In genomic region chr1:166170075-166170474, GRCh38 we compare ENCODE assay signal across 12 cellular contexts. TPM values are rescaled to one million over a fixed set of nuclear protein-coding genes. Genes with fewer than 3 reads are reported as not detected.
A peak's percentile ranks its signal among the peaks of the same experiment; 100 is the strongest.
DNase-seq lines count a peak whose midpoint lies in the region; ATAC-seq and TF ChIP-seq lines count a peak whose summit lies in the region.
"Had no signal": no experiment of that assay in that cellular context is flagged by ENCODE, and none has a peak within 500 bp of the region (broad histone marks: within the 10 kb centered on the region; RNA-seq: fewer than 3 reads in every experiment).

No MANE protein-coding gene starts in this region.

- H2AFZ ChIP-seq in HCT116 (ENCODE audit: low read depth, low read length, poor library complexity, severe bottlenecking) = no peak overlapping the region

- H3K27ac ChIP-seq in HCT116 (ENCODE audit: low read depth, low read length) = no peak overlapping the region
- H3K27ac ChIP-seq: right atrium auricular region had no signal

- TF ChIP-seq CTCF in GM06990 (IDR thresholded peaks at IDR 0.05; ENCODE audit: insufficient read depth, low read length, poor library complexity, severe bottlenecking) (no peak), HCT116 (IDR thresholded peaks at IDR 0.05 in 2 of 3, conservative IDR thresholded peaks at IDR 0.05 in 1 of 3; ENCODE audit: borderline replicate concordance in 1 of 3, insufficient read depth in 1 of 3, low read depth in 2 of 3, low read length in 2 of 3) (no peak)

- H3K4me1 ChIP-seq in HCT116 (ENCODE audit: control insufficient read depth in 1 of 2, insufficient read depth in 2 of 2, low read length in 2 of 2) = peaks cover 0 to 40% of the 10 kb centered on the region in 2 experiments; a peak in 3 of 4 replicates

- H3K36me3 ChIP-seq in GM06990 (ENCODE audit: control insufficient read depth, insufficient read depth, low read length) (no peaks in the 10 kb centered on the region), HCT116 (ENCODE audit: control insufficient read depth in 1 of 2, insufficient read depth in 2 of 2, low read length in 2 of 2) (no peaks in the 10 kb centered on the region)
- H3K36me3 ChIP-seq: gastrocnemius medialis, right atrium auricular region had no signal

- 0 out of 2 replicates have a peak overlapping the region, but pooled peaks have one; percentile 13 for H3K4me2 ChIP-seq in HCT116 (ENCODE audit: low read length)

- H3K9me3 ChIP-seq in HCT116 (ENCODE audit: control insufficient read depth in 1 of 2, insufficient read depth in 1 of 2, low read depth in 1 of 2, low read length in 2 of 2) = no peaks in the 10 kb centered on the region
- H3K9me3 ChIP-seq: gastrocnemius medialis, right atrium auricular region had no signal

- H3K27me3 ChIP-seq in GM06990 (replicated peaks; ENCODE audit: control insufficient read depth, insufficient read depth, low read length) (no peaks in the 10 kb centered on the region; the same call in 1 of the 2 replicates), HCT116 (ENCODE audit: insufficient read depth, low read length) (0 out of 2 replicates have a peak, but pooled peaks cover 6% of the 10 kb centered on the region)
- H3K27me3 ChIP-seq: gastrocnemius medialis, right atrium auricular region had no signal

- intact Hi-C loops in HCT116 (cut with micrococcal nuclease) = loop anchor here (10.0 kb wide), 1 partner anchor 245 kb away; no protein-coding TSS in a partner anchor

- H3K79me2 ChIP-seq in HCT116 (ENCODE audit: insufficient read depth, low read length) = no peaks in the 10 kb centered on the region

- no peak for TF ChIP-seq RAD21 in HCT116 (IDR thresholded peaks at IDR 0.05; ENCODE audit: low read depth)

- in situ Hi-C loops in KBM-7 (cut with MboI; ENCODE audit: low pct_unique_long_range_greater_than_20kb, low sequenced_read_pairs) = no loop called here

- no peaks in the 10 kb centered on the region for H3K9me2 ChIP-seq in HCT116 (ENCODE audit: insufficient read depth)

- CTCF ChIA-PET in HCT116 (lab: Charles Lee) = no interaction called here

- no peak overlapping the region for H3K4me3 ChIP-seq in GM06990 (replicated peaks; ENCODE audit: low read depth, low read length)
- no peak overlapping the region for H3K4me3 ChIP-seq in HCT116 (replicated peaks in 1 of 2; ENCODE audit: low read depth in 1 of 2, low read length in 2 of 2)
- H3K4me3 ChIP-seq: gastrocnemius medialis, lung, right atrium auricular region had no signal

- RAD21 ChIA-PET in HCT116 (lab: Charles Lee; ENCODE audit: low non-redundant PET in 1 of 2, low total read pairs in 2 of 2, uncharacterized antibody in 2 of 2, unreplicated experiment in 2 of 2) = no interaction called here

- no peaks in the 10 kb centered on the region for H4K20me1 ChIP-seq in HCT116 (ENCODE audit: insufficient read depth)

- no TSS peak for BruUV-seq in HCT116 (replicated peaks; lab: Mats Ljungman, UMichigan)

- DNase-seq in GM06990 (ENCODE audit: extremely low read depth, insufficient read length) (peak; percentile 63), HCT116 (ENCODE audit: low read depth, low spot score) (no peak), NCI-H345 treated with DMSO at 0.1 percent for 48 hours (lab: John Stamatoyannopoulos, UW; ENCODE audit: unreplicated experiment) (no peak), KBM-7 (no peak), superior temporal gyrus (ENCODE audit: extremely low spot score) (no peak)
- DNase-seq in stimulated activated CD4-positive, alpha-beta T cell treated with anti-CD3 and anti-CD28 coated beads, Interleukin-4, amount 100 ng/mL, for 4 hours = no peak
- DNase-seq: NCI-H446 treated with DMSO at 0.1 percent for 48 hours had no signal

- POLR2A ChIA-PET in HCT116 (lab: Charles Lee) = no interaction called here

- peak; percentile 62 for ATAC-seq in GM18907 (IDR thresholded peaks at IDR 0.05; ENCODE audit: unreplicated experiment)
- ATAC-seq in HCT116 = no peak
- peak; percentile 81 for ATAC-seq in HG03378 (IDR thresholded peaks at IDR 0.05; ENCODE audit: unreplicated experiment)

- H3K9ac ChIP-seq in HCT116 (ENCODE audit: low read length) = no peak overlapping the region

- TF ChIP-seq POLR2A in HCT116 (IDR thresholded peaks at IDR 0.05; ENCODE audit: borderline replicate concordance, extremely low read depth, insufficient read depth, insufficient read length) = no peak

TF ChIP-seq in HCT116, 20 proteins besides CTCF, POLR2A, EP300 and RAD21:
- no peak for TF ChIP-seq ZFX (IDR thresholded peaks at IDR 0.05)
- no peak for TF ChIP-seq YY1 (IDR thresholded peaks at IDR 0.05; ENCODE audit: extremely low read depth, insufficient replicate concordance, low read depth, low read length)
- TF ChIP-seq EGR1 (IDR thresholded peaks at IDR 0.05; ENCODE audit: low read depth) = no peak
- TF ChIP-seq MAX (IDR thresholded peaks at IDR 0.05) = no peak
- TF ChIP-seq SP1 (IDR thresholded peaks at IDR 0.05; ENCODE audit: low read depth) = no peak
- TF ChIP-seq SRF (IDR thresholded peaks at IDR 0.05; ENCODE audit: low read depth) = no peak
- TF ChIP-seq ZBTB33 (IDR thresholded peaks at IDR 0.05; ENCODE audit: extremely low read depth, insufficient replicate concordance, low read length) = no peak
- TF ChIP-seq EZH2 (IDR thresholded peaks at IDR 0.05) = no peak
- TF ChIP-seq REST (IDR thresholded peaks at IDR 0.05; ENCODE audit: low read depth) = no peak

RNA-seq across cellular contexts. Expression of gene FAM78B, which starts 3.3 kb away (rescaled TPM):
- total RNA-seq in HCT116 (2021; ENCODE audit: unreplicated experiment) = 1.4 TPM
- 0.79 and 0.82 TPM in 2 replicates for polyA plus RNA-seq in HCT116 (2012)
